ENCODE assay signal across 15 cellular contexts in the genomic region with DNA sequence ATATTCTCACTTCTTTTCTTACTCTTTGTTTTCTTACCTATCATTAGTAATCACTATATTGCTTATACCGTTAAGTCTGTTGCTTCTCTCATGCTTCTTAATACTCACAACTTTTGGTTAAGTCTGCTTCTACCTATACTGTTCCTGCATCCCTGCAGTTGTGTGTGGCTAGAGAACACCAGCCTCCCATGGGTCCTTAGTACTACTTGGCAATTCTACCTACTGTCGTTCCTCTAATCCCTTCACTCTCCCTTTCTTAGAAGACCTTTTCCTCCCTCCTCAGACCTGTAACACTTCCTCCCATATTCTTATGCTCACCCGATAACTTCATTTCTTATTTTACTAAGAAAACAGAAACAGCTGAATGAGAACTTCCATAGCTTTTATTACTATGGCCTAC.
"Had no signal": no experiment of that assay in that cellular context is flagged by ENCODE, and none has a peak within 500 bp of the region (broad histone marks: within the 10 kb centered on the region; RNA-seq: fewer than 3 reads in every experiment).

No MANE protein-coding gene starts in this region.

- H3K4me1 ChIP-seq: colonic mucosa had no signal

- H3K27ac ChIP-seq: colonic mucosa, esophagus squamous epithelium, pancreas, tibial artery, vagina had no signal

- H3K27me3 Mint-ChIP-seq: activated T-helper 17 cell treated with anti-CD3 and anti-CD28 coated beads, Interleukin-2, amount 50 U/mL, for 72 hours had no signal

- H3K9me3 ChIP-seq: colonic mucosa, esophagus squamous epithelium, pancreas, tibial artery, vagina had no signal

- H3K9me3 Mint-ChIP-seq: activated T-helper 17 cell treated with anti-CD3 and anti-CD28 coated beads, Interleukin-2, amount 50 U/mL, for 72 hours had no signal

- H3K4me3 Mint-ChIP-seq: activated T-helper 17 cell treated with anti-CD3 and anti-CD28 coated beads, Interleukin-2, amount 50 U/mL, for 72 hours had no signal

- H3K36me3 ChIP-seq: colonic mucosa, esophagus squamous epithelium, pancreas, tibial artery, vagina had no signal

- H3K4me3 ChIP-seq: colonic mucosa, esophagus squamous epithelium, pancreas, tibial artery, vagina had no signal

- H3K27ac Mint-ChIP-seq: activated T-helper 17 cell treated with anti-CD3 and anti-CD28 coated beads, Interleukin-2, amount 50 U/mL, for 72 hours had no signal

- H3K27me3 ChIP-seq: colonic mucosa, esophagus squamous epithelium, pancreas, tibial artery, vagina had no signal

- DNase-seq: activated CD4-positive, CD25-positive, alpha-beta regulatory T cell treated with anti-CD3 and anti-CD28 coated beads, Interleukin-2, amount 50 U/mL, for 72 hours; activated naive CD4-positive, alpha-beta T cell treated with Interleukin-2 at 50 U/mL for 16 hours; colonic mucosa; effector CD4-positive, alpha-beta T cell; esophagus squamous epithelium; kidney glomerular epithelial cell; left ventricle myocardium superior; mesenchymal stem cell; pancreas; stimulated activated CD4-positive, alpha-beta T cell treated with anti-CD3 and anti-CD28 coated beads, Interleukin-12 subunit alpha, Interleukin-12 subunit beta, amount 100 ng/mL, for 4 hours; stimulated activated CD4-positive, alpha-beta T cell treated with anti-CD3 and anti-CD28 coated beads, Interleukin-2, amount 100 ng/mL, for 24 hours; T-helper 9 cell; tibial artery had no signal

- ATAC-seq: activated T-helper 17 cell treated with anti-CD3 and anti-CD28 coated beads, Interleukin-2, amount 50 U/mL, for 72 hours; left ventricle myocardium superior; pancreas had no signal
